ENCODE assay signal across 16 cellular contexts in genomic region chr18:74407888-74408287, GRCh38. TPM values are rescaled to one million over a fixed set of nuclear protein-coding genes. Genes with fewer than 3 reads are reported as not detected.
DNase-seq lines count a peak whose midpoint lies in the region; ATAC-seq lines count a peak whose summit lies in the region.
"Had no signal": no experiment of that assay in that cellular context is flagged by ENCODE, and none has a peak within 500 bp of the region (broad histone marks: within the 10 kb centered on the region; RNA-seq: fewer than 3 reads in every experiment).

No MANE protein-coding gene starts in this region.

- peaks cover 0 to 21% (median 13%) of the 10 kb centered on the region in 11 experiments; a peak in 14 of 22 replicates for H3K36me3 ChIP-seq in BLaER1 treated with 17β-estradiol and CSF1 and Interleukin-3, amounts not matched to agents 10 nM and 100 nM
- H3K36me3 ChIP-seq: esophagus squamous epithelium had no signal

- no peaks in the 10 kb centered on the region for H3K27me3 ChIP-seq in BLaER1 treated with 17β-estradiol and CSF1 and Interleukin-3, amounts not matched to agents 10 nM and 100 nM

- H3K27ac ChIP-seq in BLaER1 treated with 17β-estradiol and CSF1 and Interleukin-3, amounts not matched to agents 10 nM and 100 nM, result peak overlapping the region in 10 of 11 experiments; percentile 41 to 100 (median 97); a peak in 20 of 22 replicates
- H3K27ac ChIP-seq: esophagus squamous epithelium, parathyroid adenoma had no signal

- H3K4me2 ChIP-seq in BLaER1 treated with 17β-estradiol and CSF1 and Interleukin-3, amounts not matched to agents 10 nM and 100 nM, result peak overlapping the region; percentile 86 to 99 (median 96)

- H3K27ac Mint-ChIP-seq in activated naive CD4-positive, alpha-beta T cell treated with anti-CD3 and anti-CD28 coated beads, Interleukin-2, amount 50 U/mL, for 72 hours, result peak overlapping the region; percentile 67 to 91

- H3K9me3 ChIP-seq in BLaER1 treated with 17β-estradiol and CSF1 and Interleukin-3, amounts not matched to agents 10 nM and 100 nM (replicated peaks in 1 of 11), result peaks cover 0 to 29% (median 16%) of the 10 kb centered on the region in 11 experiments; a peak in 14 of 22 replicates
- H3K9me3 ChIP-seq: esophagus squamous epithelium had no signal

- H3K9me3 Mint-ChIP-seq in activated naive CD4-positive, alpha-beta T cell treated with anti-CD3 and anti-CD28 coated beads, Interleukin-2, amount 50 U/mL, for 72 hours, result peaks cover 4 to 19% of the 10 kb centered on the region in 2 donors

- H3K4me1 ChIP-seq in BLaER1 treated with 17β-estradiol and CSF1 and Interleukin-3, amounts not matched to agents 10 nM and 100 nM, result peaks cover 61 to 97% (median 91%) of the 10 kb centered on the region in 10 experiments
- H3K4me1 ChIP-seq: esophagus squamous epithelium, parathyroid adenoma had no signal

- H3K4me3 ChIP-seq in BLaER1 treated with 17β-estradiol and CSF1 and Interleukin-3, amounts not matched to agents 10 nM and 100 nM, result peak overlapping the region; percentile 18 to 71 (median 62); a peak in 18 of 20 replicates
- H3K4me3 ChIP-seq: esophagus squamous epithelium had no signal

- no peak for DNase-seq in activated naive CD4-positive, alpha-beta T cell treated with anti-CD3 and anti-CD28 coated beads, Interleukin-2, amount 50 U/mL, for 72 hours (ENCODE audit: low spot score in 2 of 2)
- DNase-seq in KG1 (lab: John Stamatoyannopoulos, UW) (no peak), NCI-H2081 treated with DMSO at 0.1 percent for 48 hours (lab: John Stamatoyannopoulos, UW) (no peak), NCI-H2227 (lab: John Stamatoyannopoulos, UW; ENCODE audit: unreplicated experiment) (no peak)
- DNase-seq: activated effector memory CD4-positive, alpha-beta T cell treated with Interleukin-2 at 50 U/mL for 16 hours; esophagus squamous epithelium; NCI-H2227 treated with DMSO at 0.1 percent for 48 hours; RPMI8226 had no signal

- peak; percentile 73 for ATAC-seq in GM18867 (IDR thresholded peaks at IDR 0.05; ENCODE audit: unreplicated experiment)
- peak; percentile 79 for ATAC-seq in HG02885 (IDR thresholded peaks at IDR 0.05; ENCODE audit: poor library complexity, unreplicated experiment)
- ATAC-seq in activated naive CD4-positive, alpha-beta T cell treated with anti-CD3 and anti-CD28 coated beads, Interleukin-2, amount 50 U/mL, for 72 hours, result peak in 1 of 2 donors; percentile 26
- no peak for ATAC-seq in esophagus mucosa

- no peaks in the 10 kb centered on the region for H4K20me1 ChIP-seq in BLaER1 treated with 17β-estradiol and CSF1 and Interleukin-3, amounts not matched to agents 10 nM and 100 nM

- H3K9ac ChIP-seq in BLaER1 treated with 17β-estradiol and CSF1 and Interleukin-3, amounts not matched to agents 10 nM and 100 nM, result peak overlapping the region; percentile 43 to 95 (median 87); a peak in 20 of 22 replicates
- H3K9ac ChIP-seq: parathyroid adenoma had no signal

- peaks cover 0 to 5% of the 10 kb centered on the region in 2 donors for H3K36me3 Mint-ChIP-seq in activated naive CD4-positive, alpha-beta T cell treated with anti-CD3 and anti-CD28 coated beads, Interleukin-2, amount 50 U/mL, for 72 hours

RNA-seq across cellular contexts. Expression of gene DIPK1C, which starts 49.2 kb away (rescaled TPM):
- total RNA-seq in activated naive CD4-positive, alpha-beta T cell treated with anti-CD3 and anti-CD28 coated beads, Interleukin-2, amount 50 U/mL, for 72 hours, result not detected
- total RNA-seq in esophagus mucosa, result not detected
- total RNA-seq: esophagus squamous epithelium, G401, LHCN-M2, lung microvascular endothelial cell had no signal
